1 cellular context compared by ENCODE assay signal in the genomic region with DNA sequence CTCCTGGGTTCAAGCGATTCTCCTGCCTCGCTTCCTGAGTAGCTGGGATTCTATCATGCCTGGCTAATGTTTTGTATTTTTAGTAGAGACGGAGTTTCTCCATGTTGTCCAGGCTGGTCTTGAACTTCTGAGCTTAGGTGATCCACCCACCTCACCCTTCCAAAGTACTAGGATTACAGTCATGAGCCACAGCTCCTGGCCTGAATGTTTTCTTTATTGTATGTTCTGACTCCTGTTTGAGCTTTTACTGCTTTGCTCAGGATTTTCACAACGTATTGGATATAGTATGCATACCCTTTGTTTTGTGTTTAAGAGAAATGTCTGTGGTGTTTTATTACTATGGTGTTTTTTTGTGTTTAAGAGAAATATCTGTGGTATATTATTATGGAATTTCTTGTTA.
TF ChIP-seq lines count a peak whose summit lies in the region.

No MANE protein-coding gene starts in this region.

TF ChIP-seq in GM12878, 131 proteins besides CTCF, POLR2A, EP300 and RAD21:
- no peak for TF ChIP-seq ZNF274 (IDR thresholded peaks at IDR 0.05; ENCODE audit: insufficient read depth, insufficient read length)
- TF ChIP-seq, protein P1, sequence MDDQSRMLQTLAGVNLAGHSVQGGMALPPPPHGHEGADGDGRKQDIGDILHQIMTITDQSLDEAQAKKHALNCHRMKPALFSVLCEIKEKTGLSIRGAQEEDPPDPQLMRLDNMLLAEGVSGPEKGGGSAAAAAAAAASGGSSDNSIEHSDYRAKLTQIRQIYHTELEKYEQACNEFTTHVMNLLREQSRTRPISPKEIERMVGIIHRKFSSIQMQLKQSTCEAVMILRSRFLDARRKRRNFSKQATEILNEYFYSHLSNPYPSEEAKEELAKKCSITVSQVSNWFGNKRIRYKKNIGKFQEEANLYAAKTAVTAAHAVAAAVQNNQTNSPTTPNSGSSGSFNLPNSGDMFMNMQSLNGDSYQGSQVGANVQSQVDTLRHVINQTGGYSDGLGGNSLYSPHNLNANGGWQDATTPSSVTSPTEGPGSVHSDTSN (IDR thresholded peaks at IDR 0.05; ENCODE audit: insufficient replicate concordance, low read depth, low read length) = no peak
- TF ChIP-seq, protein P2, sequence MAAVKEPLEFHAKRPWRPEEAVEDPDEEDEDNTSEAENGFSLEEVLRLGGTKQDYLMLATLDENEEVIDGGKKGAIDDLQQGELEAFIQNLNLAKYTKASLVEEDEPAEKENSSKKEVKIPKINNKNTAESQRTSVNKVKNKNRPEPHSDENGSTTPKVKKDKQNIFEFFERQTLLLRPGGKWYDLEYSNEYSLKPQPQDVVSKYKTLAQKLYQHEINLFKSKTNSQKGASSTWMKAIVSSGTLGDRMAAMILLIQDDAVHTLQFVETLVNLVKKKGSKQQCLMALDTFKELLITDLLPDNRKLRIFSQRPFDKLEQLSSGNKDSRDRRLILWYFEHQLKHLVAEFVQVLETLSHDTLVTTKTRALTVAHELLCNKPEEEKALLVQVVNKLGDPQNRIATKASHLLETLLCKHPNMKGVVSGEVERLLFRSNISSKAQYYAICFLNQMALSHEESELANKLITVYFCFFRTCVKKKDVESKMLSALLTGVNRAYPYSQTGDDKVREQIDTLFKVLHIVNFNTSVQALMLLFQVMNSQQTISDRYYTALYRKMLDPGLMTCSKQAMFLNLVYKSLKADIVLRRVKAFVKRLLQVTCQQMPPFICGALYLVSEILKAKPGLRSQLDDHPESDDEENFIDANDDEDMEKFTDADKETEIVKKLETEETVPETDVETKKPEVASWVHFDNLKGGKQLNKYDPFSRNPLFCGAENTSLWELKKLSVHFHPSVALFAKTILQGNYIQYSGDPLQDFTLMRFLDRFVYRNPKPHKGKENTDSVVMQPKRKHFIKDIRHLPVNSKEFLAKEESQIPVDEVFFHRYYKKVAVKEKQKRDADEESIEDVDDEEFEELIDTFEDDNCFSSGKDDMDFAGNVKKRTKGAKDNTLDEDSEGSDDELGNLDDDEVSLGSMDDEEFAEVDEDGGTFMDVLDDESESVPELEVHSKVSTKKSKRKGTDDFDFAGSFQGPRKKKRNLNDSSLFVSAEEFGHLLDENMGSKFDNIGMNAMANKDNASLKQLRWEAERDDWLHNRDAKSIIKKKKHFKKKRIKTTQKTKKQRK (IDR thresholded peaks at IDR 0.05; ENCODE audit: low read depth, low read length) = no peak
- no peak for TF ChIP-seq IKZF1 (conservative IDR thresholded peaks at IDR 0.05)
- TF ChIP-seq, protein P3, sequence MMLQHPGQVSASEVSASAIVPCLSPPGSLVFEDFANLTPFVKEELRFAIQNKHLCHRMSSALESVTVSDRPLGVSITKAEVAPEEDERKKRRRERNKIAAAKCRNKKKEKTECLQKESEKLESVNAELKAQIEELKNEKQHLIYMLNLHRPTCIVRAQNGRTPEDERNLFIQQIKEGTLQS (IDR thresholded peaks at IDR 0.05; ENCODE audit: borderline replicate concordance, extremely low read depth, low read depth, low read length) = no peak
- TF ChIP-seq RCOR1 (conservative IDR thresholded peaks at IDR 0.05; ENCODE audit: low read depth, low read length) = no peak
- no peak for TF ChIP-seq NR2C2 (IDR thresholded peaks at IDR 0.05; ENCODE audit: borderline replicate concordance, control insufficient read depth, insufficient read length, low read depth)
- TF ChIP-seq, protein P4, sequence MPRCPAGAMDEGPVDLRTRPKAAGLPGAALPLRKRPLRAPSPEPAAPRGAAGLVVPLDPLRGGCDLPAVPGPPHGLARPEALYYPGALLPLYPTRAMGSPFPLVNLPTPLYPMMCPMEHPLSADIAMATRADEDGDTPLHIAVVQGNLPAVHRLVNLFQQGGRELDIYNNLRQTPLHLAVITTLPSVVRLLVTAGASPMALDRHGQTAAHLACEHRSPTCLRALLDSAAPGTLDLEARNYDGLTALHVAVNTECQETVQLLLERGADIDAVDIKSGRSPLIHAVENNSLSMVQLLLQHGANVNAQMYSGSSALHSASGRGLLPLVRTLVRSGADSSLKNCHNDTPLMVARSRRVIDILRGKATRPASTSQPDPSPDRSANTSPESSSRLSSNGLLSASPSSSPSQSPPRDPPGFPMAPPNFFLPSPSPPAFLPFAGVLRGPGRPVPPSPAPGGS (IDR thresholded peaks at IDR 0.05; ENCODE audit: borderline replicate concordance, insufficient read depth, low read depth, low read length, poor library complexity, severe bottlenecking) = no peak
- TF ChIP-seq ZNF217 (IDR thresholded peaks at IDR 0.05) = no peak
- no peak for TF ChIP-seq ZBED1 (IDR thresholded peaks at IDR 0.05; ENCODE audit: borderline replicate concordance)
- TF ChIP-seq POU2F2 (IDR thresholded peaks at IDR 0.05; ENCODE audit: borderline replicate concordance, low read depth, low read length) = no peak
- no peak for TF ChIP-seq GATAD2B (conservative IDR thresholded peaks at IDR 0.05; ENCODE audit: low read depth)
- TF ChIP-seq ZNF384 (IDR thresholded peaks at IDR 0.05; ENCODE audit: borderline replicate concordance, low read depth, low read length) = no peak
- no peak for TF ChIP-seq MXI1 (IDR thresholded peaks at IDR 0.05; ENCODE audit: low read depth, low read length)
- TF ChIP-seq CREM (IDR thresholded peaks at IDR 0.05; ENCODE audit: low read depth) = no peak
- no peak for TF ChIP-seq KDM1A (IDR thresholded peaks at IDR 0.05; ENCODE audit: borderline replicate concordance)
- TF ChIP-seq, protein P5, sequence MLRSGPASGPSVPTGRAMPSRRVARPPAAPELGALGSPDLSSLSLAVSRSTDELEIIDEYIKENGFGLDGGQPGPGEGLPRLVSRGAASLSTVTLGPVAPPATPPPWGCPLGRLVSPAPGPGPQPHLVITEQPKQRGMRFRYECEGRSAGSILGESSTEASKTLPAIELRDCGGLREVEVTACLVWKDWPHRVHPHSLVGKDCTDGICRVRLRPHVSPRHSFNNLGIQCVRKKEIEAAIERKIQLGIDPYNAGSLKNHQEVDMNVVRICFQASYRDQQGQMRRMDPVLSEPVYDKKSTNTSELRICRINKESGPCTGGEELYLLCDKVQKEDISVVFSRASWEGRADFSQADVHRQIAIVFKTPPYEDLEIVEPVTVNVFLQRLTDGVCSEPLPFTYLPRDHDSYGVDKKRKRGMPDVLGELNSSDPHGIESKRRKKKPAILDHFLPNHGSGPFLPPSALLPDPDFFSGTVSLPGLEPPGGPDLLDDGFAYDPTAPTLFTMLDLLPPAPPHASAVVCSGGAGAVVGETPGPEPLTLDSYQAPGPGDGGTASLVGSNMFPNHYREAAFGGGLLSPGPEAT (IDR thresholded peaks at IDR 0.05; ENCODE audit: low read depth) = no peak
- TF ChIP-seq, protein P6, sequence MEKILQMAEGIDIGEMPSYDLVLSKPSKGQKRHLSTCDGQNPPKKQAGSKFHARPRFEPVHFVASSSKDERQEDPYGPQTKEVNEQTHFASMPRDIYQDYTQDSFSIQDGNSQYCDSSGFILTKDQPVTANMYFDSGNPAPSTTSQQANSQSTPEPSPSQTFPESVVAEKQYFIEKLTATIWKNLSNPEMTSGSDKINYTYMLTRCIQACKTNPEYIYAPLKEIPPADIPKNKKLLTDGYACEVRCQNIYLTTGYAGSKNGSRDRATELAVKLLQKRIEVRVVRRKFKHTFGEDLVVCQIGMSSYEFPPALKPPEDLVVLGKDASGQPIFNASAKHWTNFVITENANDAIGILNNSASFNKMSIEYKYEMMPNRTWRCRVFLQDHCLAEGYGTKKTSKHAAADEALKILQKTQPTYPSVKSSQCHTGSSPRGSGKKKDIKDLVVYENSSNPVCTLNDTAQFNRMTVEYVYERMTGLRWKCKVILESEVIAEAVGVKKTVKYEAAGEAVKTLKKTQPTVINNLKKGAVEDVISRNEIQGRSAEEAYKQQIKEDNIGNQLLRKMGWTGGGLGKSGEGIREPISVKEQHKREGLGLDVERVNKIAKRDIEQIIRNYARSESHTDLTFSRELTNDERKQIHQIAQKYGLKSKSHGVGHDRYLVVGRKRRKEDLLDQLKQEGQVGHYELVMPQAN (conservative IDR thresholded peaks at IDR 0.05) = no peak
- no peak for TF ChIP-seq IKZF2 (IDR thresholded peaks at IDR 0.05)
